ENCODE assay signal across 8 cellular contexts in the genomic region with DNA sequence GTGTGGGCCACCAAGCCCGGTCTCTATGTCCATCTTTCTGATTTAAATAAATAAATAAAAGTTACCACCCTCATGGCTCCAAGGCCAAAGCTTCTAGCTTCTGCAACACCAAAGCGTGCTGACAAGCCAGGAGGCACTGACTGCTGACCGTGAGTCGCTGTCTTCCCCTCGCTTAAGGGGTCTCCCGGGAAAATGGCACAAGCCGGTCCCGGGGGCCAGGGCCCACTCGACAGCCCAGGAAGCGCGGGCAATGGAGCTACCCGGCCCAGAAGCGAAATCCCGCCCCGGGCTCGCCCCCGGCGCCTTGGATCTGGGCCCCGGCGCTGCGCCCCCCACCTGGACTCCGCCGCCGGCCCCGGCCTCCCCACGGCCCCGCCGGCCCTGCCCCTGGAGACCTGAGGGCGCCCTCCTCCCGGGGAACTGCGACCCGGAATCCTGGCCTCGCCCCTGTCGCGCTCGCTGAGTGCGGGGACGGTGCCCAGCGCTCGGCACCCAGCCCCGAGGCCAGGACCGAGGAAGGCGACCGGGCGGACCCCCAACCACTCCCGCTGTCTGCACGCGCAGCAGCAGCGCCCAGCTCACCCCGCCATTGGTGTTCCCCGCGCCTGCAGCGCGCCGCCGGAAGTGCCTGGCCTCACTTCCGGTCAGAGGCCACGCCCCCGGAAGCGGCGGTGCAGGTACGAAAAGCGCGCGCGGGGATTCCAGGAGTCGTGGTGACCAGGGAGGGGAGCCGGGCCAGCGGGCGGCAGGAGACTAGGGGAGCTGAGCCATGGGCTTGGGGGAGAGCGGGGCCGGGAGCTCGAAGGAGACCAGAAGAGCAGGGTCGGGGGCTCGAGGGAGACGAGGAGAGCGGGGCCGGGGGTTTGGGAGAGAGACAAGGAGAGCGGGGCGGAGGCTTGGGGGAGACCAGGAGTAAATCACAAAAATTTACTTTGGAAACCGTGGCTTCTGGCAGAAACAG. TPM values are rescaled to one million over a fixed set of nuclear protein-coding genes. Genes with fewer than 3 reads are reported as not detected.
DNase-seq lines count a peak whose midpoint lies in the region; ATAC-seq and TF ChIP-seq lines count a peak whose summit lies in the region.

A gene (minus strand): TSS at position 626 of the 961 bp plus-strand sequence. CDS start 36 bp downstream, at position 590.
A gene (plus strand): TSS at position 647 of the 961 bp plus-strand sequence. CDS start 2,349 bp downstream, outside the sequence.

- CTCF ChIA-PET in activated CD8-positive, alpha-beta T cell treated with anti-CD3 and anti-CD28 coated beads for 36 hours (lab: Charles Lee) = interaction anchor here (0.6 to 2.8 kb wide), 4 partner anchors 10 to 663 kb away, joined by 3 to 7 read pairs (median 4); no protein-coding TSS in a partner anchor

- POLR2A ChIA-PET in activated CD8-positive, alpha-beta T cell treated with anti-CD3 and anti-CD28 coated beads for 36 hours (lab: Charles Lee) = interaction anchor here (1.0 to 3.4 kb wide), 5 partner anchors 10 to 112 kb away, joined by 3 to 30 read pairs (median 5); a partner anchor contains a TSS

- H3K36me3 Mint-ChIP-seq in activated CD8-positive, alpha-beta T cell treated with anti-CD3 and anti-CD28 coated beads for 36 hours (ENCODE audit: low read depth) = peaks cover 32% of the 10 kb centered on the region

- no peak for TF ChIP-seq CTCF in activated CD8-positive, alpha-beta T cell treated with anti-CD3 and anti-CD28 coated beads for 36 hours (IDR thresholded peaks at IDR 0.05)

- H3K9me3 Mint-ChIP-seq in activated CD8-positive, alpha-beta T cell treated with anti-CD3 and anti-CD28 coated beads for 36 hours = no peaks in the 10 kb centered on the region

- DNase-seq in AML-193 (lab: John Stamatoyannopoulos, UW) (peak; percentile 65 to 71), NCI-H774 (lab: John Stamatoyannopoulos, UW) (peak; percentile 81), lung microvascular endothelial cell (ENCODE audit: low read depth in 2 of 2) (peak; percentile 76 to 81)
- DNase-seq in activated CD8-positive, alpha-beta T cell treated with anti-CD3 and anti-CD28 coated beads for 36 hours = peak; percentile 79
- peak; percentile 55 for DNase-seq in effector CD8-positive, alpha-beta T cell (lab: John Stamatoyannopoulos, UW)
- peak; percentile 54 to 75 (median 66) for DNase-seq in stimulated activated CD4-positive, alpha-beta T cell treated with anti-CD3 and anti-CD28 coated beads, TNF-alpha, amount 100 ng/mL, for 24 hours (ENCODE audit: low read depth in 3 of 3)

- peaks cover 21% of the 10 kb centered on the region for H3K4me1 Mint-ChIP-seq in activated CD8-positive, alpha-beta T cell treated with anti-CD3 and anti-CD28 coated beads for 36 hours (ENCODE audit: low read depth)

- intact Hi-C loops in activated CD8-positive, alpha-beta T cell treated with anti-CD3 and anti-CD28 coated beads for 36 hours (cut with micrococcal nuclease) = loop anchor here (2.0 kb wide), 1 partner anchor 107 kb away; no protein-coding TSS in a partner anchor

- peak within 1 kb of the TSS; percentile 92 for H3K4me3 Mint-ChIP-seq in activated CD8-positive, alpha-beta T cell treated with anti-CD3 and anti-CD28 coated beads for 36 hours

- peak; percentile 67 for ATAC-seq in GM19025 (IDR thresholded peaks at IDR 0.05; ENCODE audit: low read depth, unreplicated experiment)
- peak; percentile 68 for ATAC-seq in HG03342 (IDR thresholded peaks at IDR 0.05; ENCODE audit: unreplicated experiment)
- ATAC-seq in activated CD8-positive, alpha-beta T cell treated with anti-CD3 and anti-CD28 coated beads for 36 hours = peak; percentile 86

- peak within 1 kb of the TSS; percentile 93 for H3K27ac Mint-ChIP-seq in activated CD8-positive, alpha-beta T cell treated with anti-CD3 and anti-CD28 coated beads for 36 hours

- no peaks in the 10 kb centered on the region for H3K27me3 Mint-ChIP-seq in activated CD8-positive, alpha-beta T cell treated with anti-CD3 and anti-CD28 coated beads for 36 hours

RNA-seq across cellular contexts. Expression of the first gene that starts in this region (rescaled TPM):
- 10 to 100 TPM; 30.3 to 31.9 TPM for total RNA-seq in activated CD8-positive, alpha-beta T cell treated with anti-CD3 and anti-CD28 coated beads for 36 hours
- total RNA-seq in lung microvascular endothelial cell = 10.7 and 13.7 TPM in 2 replicates

RNA-seq across cellular contexts. Expression of the second gene that starts in this region (rescaled TPM):
- total RNA-seq in activated CD8-positive, alpha-beta T cell treated with anti-CD3 and anti-CD28 coated beads for 36 hours = 10 to 100 TPM; 90.2 to 93.9 TPM
- 4.8 and 10.5 TPM in 2 replicates for total RNA-seq in lung microvascular endothelial cell

Comparison
In these comparisons a context has a peak if more than half of its experiments do, and no peak if none do; other contexts are left out.
1. Peak in every context shown above with its lines: DNase-seq and ATAC-seq.